Comparison of ENCODE assay signal across 9 cellular contexts in the genomic region with DNA sequence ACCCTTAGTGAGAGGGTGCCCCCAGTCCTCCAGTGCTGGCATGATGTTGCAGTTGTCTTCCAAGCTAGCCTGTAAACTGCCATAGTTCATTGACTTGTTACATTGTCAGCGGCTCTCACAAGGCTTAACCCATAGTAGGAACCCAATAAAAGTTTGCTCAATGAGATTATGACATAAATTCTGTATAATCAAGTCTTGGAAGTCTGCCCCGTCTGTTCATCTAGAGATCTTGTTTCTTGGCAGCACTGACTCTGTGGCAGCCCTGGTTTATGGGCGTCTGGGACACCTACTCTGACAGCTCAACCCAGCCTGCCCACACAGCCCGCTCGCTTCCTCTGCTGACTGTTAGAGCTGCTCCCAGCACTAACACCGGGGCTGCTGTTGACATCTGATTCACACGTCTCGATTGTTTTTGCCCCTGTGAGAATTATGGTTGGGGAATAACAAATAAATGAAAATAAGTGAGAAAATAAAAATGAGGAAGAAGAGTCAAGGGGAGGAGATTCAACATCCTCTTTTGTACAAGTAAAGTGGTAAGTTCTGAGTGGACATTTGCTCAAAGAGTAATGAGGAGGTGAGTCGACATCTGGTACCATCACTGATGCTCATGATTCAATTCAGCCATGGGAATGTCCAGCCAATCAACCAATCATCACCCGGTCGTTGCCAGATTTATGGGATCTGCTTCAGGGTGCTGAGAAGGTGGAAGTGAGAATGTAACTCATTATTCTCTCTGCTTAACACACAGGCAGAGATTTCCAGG.
DNase-seq lines count a peak whose midpoint lies in the region; ATAC-seq and TF ChIP-seq lines count a peak whose summit lies in the region.
"Had no signal": no experiment of that assay in that cellular context is flagged by ENCODE, and none has a peak within 500 bp of the region (broad histone marks: within the 10 kb centered on the region; RNA-seq: fewer than 3 reads in every experiment).

No MANE protein-coding gene starts in this region.

- 12 to 33% methylated on average over 11 of the region's 11 CpGs for WGBS in sigmoid colon, 2 donors

- H3K4me3 ChIP-seq in sigmoid colon: no peak overlapping the region
- H3K4me3 ChIP-seq: upper lobe of left lung had no signal

- peak; percentile 36; the same call in 1 of the 2 replicates for ATAC-seq in WTC11
- ATAC-seq in foreskin keratinocyte: peak; percentile 52
- ATAC-seq in GM21515 (IDR thresholded peaks at IDR 0.05; ENCODE audit: unreplicated experiment): no peak

- TF ChIP-seq EP300 in sigmoid colon (IDR thresholded peaks at IDR 0.05): no peak

- H3K36me3 Mint-ChIP-seq in HFFc6 (ENCODE audit: low read depth) (no peaks in the 10 kb centered on the region), WTC11 (peaks cover 6% of the 10 kb centered on the region; the same call in 1 of the 2 replicates)

- POLR2A ChIA-PET in WTC11 (lab: Charles Lee): no interaction called here

- H3K27me3 ChIP-seq in foreskin keratinocyte: peaks cover 52% of the 10 kb centered on the region
- H3K27me3 ChIP-seq in sigmoid colon: no peaks in the 10 kb centered on the region
- H3K27me3 ChIP-seq: upper lobe of left lung had no signal

- DNase-seq in HFFc6 (peak; percentile 7), WTC11 (ENCODE audit: low spot score) (no peak), foreskin keratinocyte (no peak), OCI-M2 (lab: John Stamatoyannopoulos, UW; ENCODE audit: unreplicated experiment) (no peak), cerebellum (ENCODE audit: low spot score) (no peak), sigmoid colon (no peak)
- DNase-seq in stimulated activated CD8-positive, alpha-beta memory T cell treated with anti-CD3 and anti-CD28 coated beads, Interleukin-7, amount 100 ng/mL, for 1 hour (ENCODE audit: low read depth in 2 of 2): peak; percentile 27 to 35

- H3K27ac ChIP-seq in foreskin keratinocyte (no peak overlapping the region), sigmoid colon (no peak overlapping the region)
- H3K27ac ChIP-seq: upper lobe of left lung had no signal

- H3K4me1 ChIP-seq in foreskin keratinocyte (no peaks in the 10 kb centered on the region), sigmoid colon (peaks cover 0 to 5% (median under 1%) of the 10 kb centered on the region in 4 donors)
- H3K4me1 ChIP-seq: upper lobe of left lung had no signal

- CTCF ChIA-PET in WTC11 (lab: Charles Lee): no interaction called here

- H3K27ac Mint-ChIP-seq in HFFc6 (no peak overlapping the region), WTC11 (no peak overlapping the region)

- H3K4me3 Mint-ChIP-seq in HFFc6 (no peak overlapping the region), WTC11 (no peak overlapping the region)

- no peaks in the 10 kb centered on the region for H3K9me3 ChIP-seq in sigmoid colon

- TF ChIP-seq POLR2A in sigmoid colon (IDR thresholded peaks at IDR 0.05): no peak

- TF ChIP-seq CTCF in HFFc6 (IDR thresholded peaks at IDR 0.05): no peak
- no peak for TF ChIP-seq CTCF in WTC11 (IDR thresholded peaks at IDR 0.05)
- no peak for TF ChIP-seq CTCF in foreskin keratinocyte (conservative IDR thresholded peaks at IDR 0.05)
- no peak for TF ChIP-seq CTCF in sigmoid colon (IDR thresholded peaks at IDR 0.05)

- intact Hi-C loops in sigmoid colon (cut with DNase I): no loop called here

- H3K9me3 Mint-ChIP-seq in HFFc6 (peaks cover 8% of the 10 kb centered on the region; the same call in 1 of the 2 replicates), WTC11 (peaks cover 20% of the 10 kb centered on the region)

- no peaks in the 10 kb centered on the region for H3K36me3 ChIP-seq in sigmoid colon
- H3K36me3 ChIP-seq: upper lobe of left lung had no signal

- peaks cover 30% of the 10 kb centered on the region for H3K27me3 Mint-ChIP-seq in HFFc6 (ENCODE audit: insufficient read depth)
- peaks cover 9% of the 10 kb centered on the region for H3K27me3 Mint-ChIP-seq in WTC11 (ENCODE audit: low read depth)

- H3K4me1 Mint-ChIP-seq in HFFc6 (ENCODE audit: low read depth): no peaks in the 10 kb centered on the region
- no peaks in the 10 kb centered on the region for H3K4me1 Mint-ChIP-seq in WTC11

TF ChIP-seq in WTC11, 78 proteins besides CTCF, POLR2A, EP300 and RAD21 (continues in another document):
- TF ChIP-seq RELA (CRISPR knock-in tag; IDR thresholded peaks at IDR 0.05; ENCODE audit: borderline replicate concordance) (no peak), ZSCAN18 (CRISPR knock-in tag; IDR thresholded peaks at IDR 0.05) (no peak), EMX1 (CRISPR knock-in tag; IDR thresholded peaks at IDR 0.05) (no peak), ZNF232 (CRISPR knock-in tag; IDR thresholded peaks at IDR 0.05) (no peak), ZNF512 (CRISPR knock-in tag; IDR thresholded peaks at IDR 0.05; ENCODE audit: borderline replicate concordance) (no peak), MXD4 (CRISPR knock-in tag; IDR thresholded peaks at IDR 0.05; ENCODE audit: borderline replicate concordance) (no peak), ELF4 (CRISPR knock-in tag; IDR thresholded peaks at IDR 0.05; ENCODE audit: low read depth) (no peak), ATF3 (CRISPR knock-in tag; conservative IDR thresholded peaks at IDR 0.05) (no peak), PREB (CRISPR knock-in tag; IDR thresholded peaks at IDR 0.05; ENCODE audit: borderline replicate concordance) (no peak), PRDM15 (CRISPR knock-in tag; IDR thresholded peaks at IDR 0.05) (no peak), NFATC4 (CRISPR knock-in tag; IDR thresholded peaks at IDR 0.05) (no peak)
- TF ChIP-seq, protein P1, sequence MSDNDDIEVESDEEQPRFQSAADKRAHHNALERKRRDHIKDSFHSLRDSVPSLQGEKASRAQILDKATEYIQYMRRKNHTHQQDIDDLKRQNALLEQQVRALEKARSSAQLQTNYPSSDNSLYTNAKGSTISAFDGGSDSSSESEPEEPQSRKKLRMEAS (CRISPR knock-in tag; IDR thresholded peaks at IDR 0.05): no peak

Comparison
In these comparisons a context has a peak if more than half of its experiments do, and no peak if none do; other contexts are left out.
1. DNase-seq: peak in HFFc6 (single experiment) and stimulated activated CD8-positive, alpha-beta memory T cell treated with anti-CD3 and anti-CD28 coated beads, Interleukin-7, amount 100 ng/mL, for 1 hour (2 of 2); none in WTC11 (single experiment), foreskin keratinocyte (0 of 2), OCI-M2 (single experiment), cerebellum (single experiment) and sigmoid colon (single experiment).